16 cellular contexts compared by ENCODE assay signal in genomic region chr14:25014440-25014839, GRCh38. TPM values are rescaled to one million over a fixed set of nuclear protein-coding genes. Genes with fewer than 3 reads are reported as not detected.
DNase-seq lines count a peak whose midpoint lies in the region; TF ChIP-seq lines count a peak whose summit lies in the region.
"Had no signal": no experiment of that assay in that cellular context is flagged by ENCODE, and none has a peak within 500 bp of the region (broad histone marks: within the 10 kb centered on the region; RNA-seq: fewer than 3 reads in every experiment).

No MANE protein-coding gene starts in this region.

- CTCF ChIA-PET in Calu3 (lab: Charles Lee) = no interaction called here

- no peaks in the 10 kb centered on the region for H3K9me3 Mint-ChIP-seq in Calu3 (ENCODE audit: low read depth, unreplicated experiment)
- H3K9me3 Mint-ChIP-seq: CD8-positive, alpha-beta T cell had no signal

- H3K4me1 Mint-ChIP-seq in Calu3 (ENCODE audit: low read depth, unreplicated experiment) = peaks cover 6% of the 10 kb centered on the region

- intact Hi-C loops in Calu3 (cut with micrococcal nuclease; ENCODE audit: unreplicated experiment) (no loop called here), posterior cingulate gyrus (cut with DNase I) (no loop called here)

- H3K4me3 ChIP-seq in epithelial cell of proximal tubule (ENCODE audit: low read depth, low read length) = no peak overlapping the region
- H3K4me3 ChIP-seq: HAP-1 had no signal

- TF ChIP-seq CTCF in epithelial cell of proximal tubule (conservative IDR thresholded peaks at IDR 0.05; ENCODE audit: low read depth, low read length) (no peak), Calu3 (IDR thresholded peaks at IDR 0.05; ENCODE audit: unreplicated experiment) (no peak)

- H3K27ac Mint-ChIP-seq in Calu3 (ENCODE audit: unreplicated experiment) = no peak overlapping the region
- H3K27ac Mint-ChIP-seq: CD8-positive, alpha-beta T cell had no signal

- H3K27me3 Mint-ChIP-seq in Calu3 (ENCODE audit: unreplicated experiment) = no peaks in the 10 kb centered on the region

- peak; percentile 9 for DNase-seq in H4 (ENCODE audit: low spot score)
- DNase-seq in epithelial cell of proximal tubule (ENCODE audit: low read depth) = peak; percentile 15
- DNase-seq in kidney tubule cell (ENCODE audit: low spot score) = peak; percentile 27
- DNase-seq in renal cortical epithelial cell (ENCODE audit: low read depth) = peak; percentile 11
- DNase-seq in activated T-cell treated with anti-CD3 and anti-CD28 coated beads, Interleukin-2, amount 50 U/mL, for 48 hours = no peak
- DNase-seq in Calu3 = no peak
- no peak for DNase-seq in posterior cingulate gyrus
- no peak for DNase-seq in NCI-H1694 treated with DMSO at 0.1 percent for 48 hours (lab: John Stamatoyannopoulos, UW)
- DNase-seq: BE2C; CD8-positive, alpha-beta T cell; NCI-H1417; NCI-H2029; NCI-H2171 treated with DMSO at 0.1 percent for 48 hours; NCI-H510A treated with DMSO at 0.1 percent for 48 hours; SHP77 treated with DMSO at 0.1 percent for 48 hours had no signal

- BruUV-seq in Calu3 (replicated peaks; lab: Mats Ljungman, UMichigan) = no TSS peak

- H3K36me3 Mint-ChIP-seq in Calu3 (ENCODE audit: insufficient read depth, unreplicated experiment) = no peaks in the 10 kb centered on the region
- H3K36me3 Mint-ChIP-seq: CD8-positive, alpha-beta T cell had no signal

- no peak overlapping the region for H3K4me3 Mint-ChIP-seq in Calu3 (ENCODE audit: low read depth, unreplicated experiment)
- H3K4me3 Mint-ChIP-seq: CD8-positive, alpha-beta T cell had no signal

RNA-seq across cellular contexts. Expression of gene STXBP6, which starts 35.5 kb away (rescaled TPM):
- total RNA-seq in H4 (2014; rRNA removed; shearing (Covaris generic)) = 22.3 and 22.8 TPM in 2 replicates
- total RNA-seq in epithelial cell of proximal tubule (0.07 and 0.63 TPM in 2 replicates), renal cortical epithelial cell (0.17 and 0.50 TPM in 2 replicates), Calu3 (2022) (6.4 and 7.9 TPM in 2 replicates)
- total RNA-seq: CD8-positive, alpha-beta T cell had no signal

Comparison
In these comparisons a context has a peak if more than half of its experiments do, and no peak if none do; other contexts are left out.
1. DNase-seq: peak in H4 (single experiment), epithelial cell of proximal tubule (single experiment), kidney tubule cell (single experiment) and renal cortical epithelial cell (single experiment); none in activated T-cell treated with anti-CD3 and anti-CD28 coated beads, Interleukin-2, amount 50 U/mL, for 48 hours (0 of 2), Calu3 (single experiment), posterior cingulate gyrus (0 of 10) and NCI-H1694 treated with DMSO at 0.1 percent for 48 hours (single experiment).